29 cellular contexts compared by ENCODE assay signal in genomic region chr1:175019524-175019923, GRCh38. TPM values are rescaled to one million over a fixed set of nuclear protein-coding genes. Genes with fewer than 3 reads are reported as not detected.
"Had no signal": no experiment of that assay in that cellular context is flagged by ENCODE, and none has a peak within 500 bp of the region (broad histone marks: within the 10 kb centered on the region; RNA-seq: fewer than 3 reads in every experiment).

No MANE protein-coding gene starts in this region.

- DNase-seq: colonic mucosa; cortex of kidney; effector CD8-positive, alpha-beta T cell; effector memory CD8-positive, alpha-beta T cell; endodermal cell; erythroblast; esophagus squamous epithelium; foreskin fibroblast; foreskin melanocyte; gastrocnemius medialis; glutamatergic neuron; head of caudate nucleus; heart right ventricle; hippocampal formation; left cardiac atrium; left lung; left ventricle myocardium superior; lower lobe of right lung; mesenchymal stem cell; mucosa of descending colon had no signal

- H3K27me3 Mint-ChIP-seq: dendritic cell treated with granulocyte-macrophage colony-stimulating factor and Interleukin-4, amounts not matched to agents 40 ng/mL and 50 ng/mL, for 4 days; effector memory CD8-positive, alpha-beta T cell had no signal

- H3K9me3 Mint-ChIP-seq: dendritic cell treated with granulocyte-macrophage colony-stimulating factor and Interleukin-4, amounts not matched to agents 40 ng/mL and 50 ng/mL, for 4 days; effector memory CD8-positive, alpha-beta T cell had no signal

- ATAC-seq: effector memory CD8-positive, alpha-beta T cell; esophagus mucosa; gastrocnemius medialis; heart right ventricle; left cardiac atrium; left lung; left ventricle myocardium superior; lower lobe of right lung; mucosa of descending colon had no signal

- H3K4me3 Mint-ChIP-seq: dendritic cell treated with granulocyte-macrophage colony-stimulating factor and Interleukin-4, amounts not matched to agents 40 ng/mL and 50 ng/mL, for 4 days; effector memory CD8-positive, alpha-beta T cell; endodermal cell; mesothelial cell of epicardium had no signal

- FAIRE-seq: endometrium, islet of Langerhans, keratinocyte had no signal

- H3K27ac Mint-ChIP-seq: dendritic cell treated with granulocyte-macrophage colony-stimulating factor and Interleukin-4, amounts not matched to agents 40 ng/mL and 50 ng/mL, for 4 days; effector memory CD8-positive, alpha-beta T cell; endodermal cell; mesothelial cell of epicardium had no signal

RNA-seq across cellular contexts. Expression of gene TNN, which starts 48.1 kb away (rescaled TPM):
- total RNA-seq: esophagus mucosa, kidney epithelial cell, lung microvascular endothelial cell, myocyte had no signal
